Comparison of ENCODE assay signal across 26 cellular contexts in the genomic region with DNA sequence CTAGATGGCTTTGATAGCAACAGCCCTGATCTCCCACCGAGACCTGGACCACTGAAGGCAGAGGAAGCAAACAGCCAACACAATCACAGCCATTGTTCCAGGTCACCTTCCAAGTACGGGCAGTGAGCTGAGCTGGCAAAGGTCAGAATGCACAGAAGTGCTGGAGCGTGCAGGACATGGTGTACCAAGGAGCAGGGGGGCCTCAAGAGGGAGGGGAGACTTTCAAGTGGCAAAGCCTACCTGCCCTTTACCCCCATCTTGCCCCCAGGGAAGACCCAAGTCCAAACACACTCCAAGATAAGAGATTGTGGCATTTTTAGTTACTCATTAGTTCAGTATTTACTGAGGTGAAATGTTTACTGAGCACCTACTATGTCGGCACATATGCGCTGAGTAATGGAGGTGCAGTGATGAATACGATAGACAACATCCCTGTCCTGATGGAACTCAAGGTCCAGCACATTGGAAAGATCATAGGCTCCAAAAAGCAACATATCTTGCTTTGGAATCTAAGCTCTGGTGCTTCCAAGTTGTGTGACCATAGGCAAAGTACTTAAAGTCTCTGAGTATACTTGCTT.
"Had no signal": no experiment of that assay in that cellular context is flagged by ENCODE, and none has a peak within 500 bp of the region (broad histone marks: within the 10 kb centered on the region; RNA-seq: fewer than 3 reads in every experiment).

No MANE protein-coding gene starts in this region.

- H3K27ac ChIP-seq: adrenal gland, breast epithelium, SK-N-MC, VCaP had no signal

- H3K9me3 ChIP-seq: adrenal gland, breast epithelium had no signal

- DNase-seq: activated CD4-positive, alpha-beta memory T cell treated with anti-CD3 and anti-CD28 coated beads for 36 hours; activated CD4-positive, alpha-beta T cell treated with anti-CD3 and anti-CD28 coated beads, Interleukin-2, amount 10 ng/mL, durations not matched to agents 7 days and 5 days; activated CD4-positive, CD25-positive, alpha-beta regulatory T cell; activated CD8-positive, alpha-beta memory T cell treated with anti-CD3 and anti-CD28 coated beads, Interleukin-2, amount 50 U/mL, for 4 hours; activated gamma-delta T cell treated with Interleukin-2 at 50 U/mL for 16 hours; activated naive CD4-positive, alpha-beta T cell treated with anti-CD3 and anti-CD28 coated beads, Interleukin-2, amount 10 ng/mL, durations not matched to agents 7 days and 5 days; activated naive CD8-positive, alpha-beta T cell treated with anti-CD3 and anti-CD28 coated beads, Interleukin-2, amount 10 ng/mL, durations not matched to agents 7 days and 5 days; activated T-cell treated with anti-CD3 and anti-CD28 coated beads, Interleukin-2, amount 50 U/mL, for 72 hours; anterior cingulate cortex; caudate nucleus; Karpas-422; MM.1S; NCI-H1105; NCI-H1436; NCI-H187; NCI-H2081; NCI-H446; NCI-H524 treated with DMSO at 0.1 percent for 48 hours; NCI-H774; SIG-M5; T-cell had no signal

- H3K4me3 Mint-ChIP-seq: activated CD4-positive, alpha-beta memory T cell treated with anti-CD3 and anti-CD28 coated beads for 36 hours; activated CD4-positive, alpha-beta T cell treated with anti-CD3 and anti-CD28 coated beads, Interleukin-2, amount 10 ng/mL, durations not matched to agents 7 days and 5 days; activated naive CD4-positive, alpha-beta T cell treated with anti-CD3 and anti-CD28 coated beads, Interleukin-2, amount 10 ng/mL, durations not matched to agents 7 days and 5 days; activated naive CD8-positive, alpha-beta T cell treated with anti-CD3 and anti-CD28 coated beads, Interleukin-2, amount 10 ng/mL, durations not matched to agents 7 days and 5 days; activated T-cell treated with anti-CD3 and anti-CD28 coated beads, Interleukin-2, amount 50 U/mL, for 72 hours; T-cell had no signal

- ATAC-seq: T-cell had no signal

- H3K36me3 ChIP-seq: adrenal gland, breast epithelium had no signal

- H3K9me3 Mint-ChIP-seq: activated CD4-positive, alpha-beta memory T cell treated with anti-CD3 and anti-CD28 coated beads for 36 hours; activated CD4-positive, alpha-beta T cell treated with anti-CD3 and anti-CD28 coated beads, Interleukin-2, amount 10 ng/mL, durations not matched to agents 7 days and 5 days; activated naive CD4-positive, alpha-beta T cell treated with anti-CD3 and anti-CD28 coated beads, Interleukin-2, amount 10 ng/mL, durations not matched to agents 7 days and 5 days; activated naive CD8-positive, alpha-beta T cell treated with anti-CD3 and anti-CD28 coated beads, Interleukin-2, amount 10 ng/mL, durations not matched to agents 7 days and 5 days; activated T-cell treated with anti-CD3 and anti-CD28 coated beads, Interleukin-2, amount 50 U/mL, for 72 hours; activated T-helper 2 cell treated with anti-CD3 and anti-CD28 coated beads, Interferon-gamma antibody, Interleukin-2, Interleukin-4, amounts not matched to agents 10 μg/mL and 5 μg/mL and 100 μg/mL, durations not matched to agents 14 hours and 24 hours and 36 hours; T-cell had no signal

- H3K4me1 Mint-ChIP-seq: activated CD4-positive, alpha-beta T cell treated with anti-CD3 and anti-CD28 coated beads, Interleukin-2, amount 10 ng/mL, durations not matched to agents 7 days and 5 days; activated naive CD4-positive, alpha-beta T cell treated with anti-CD3 and anti-CD28 coated beads, Interleukin-2, amount 10 ng/mL, durations not matched to agents 7 days and 5 days; activated naive CD8-positive, alpha-beta T cell treated with anti-CD3 and anti-CD28 coated beads, Interleukin-2, amount 10 ng/mL, durations not matched to agents 7 days and 5 days; T-cell had no signal

- H3K4me1 ChIP-seq: adrenal gland, breast epithelium had no signal

- H3K27me3 ChIP-seq: adrenal gland, breast epithelium had no signal

- H3K27me3 Mint-ChIP-seq: activated CD4-positive, alpha-beta T cell treated with anti-CD3 and anti-CD28 coated beads, Interleukin-2, amount 10 ng/mL, durations not matched to agents 7 days and 5 days; activated naive CD4-positive, alpha-beta T cell treated with anti-CD3 and anti-CD28 coated beads, Interleukin-2, amount 10 ng/mL, durations not matched to agents 7 days and 5 days; activated naive CD8-positive, alpha-beta T cell treated with anti-CD3 and anti-CD28 coated beads, Interleukin-2, amount 10 ng/mL, durations not matched to agents 7 days and 5 days had no signal

- H3K4me3 ChIP-seq: adrenal gland, breast epithelium, SK-N-MC had no signal

- H3K36me3 Mint-ChIP-seq: activated CD4-positive, alpha-beta memory T cell treated with anti-CD3 and anti-CD28 coated beads for 36 hours; activated naive CD4-positive, alpha-beta T cell treated with anti-CD3 and anti-CD28 coated beads, Interleukin-2, amount 10 ng/mL, durations not matched to agents 7 days and 5 days; activated naive CD8-positive, alpha-beta T cell treated with anti-CD3 and anti-CD28 coated beads, Interleukin-2, amount 10 ng/mL, durations not matched to agents 7 days and 5 days; T-cell had no signal

- H3K27ac Mint-ChIP-seq: activated CD4-positive, alpha-beta memory T cell treated with anti-CD3 and anti-CD28 coated beads for 36 hours; activated CD4-positive, alpha-beta T cell treated with anti-CD3 and anti-CD28 coated beads, Interleukin-2, amount 10 ng/mL, durations not matched to agents 7 days and 5 days; activated naive CD4-positive, alpha-beta T cell treated with anti-CD3 and anti-CD28 coated beads, Interleukin-2, amount 10 ng/mL, durations not matched to agents 7 days and 5 days; activated naive CD8-positive, alpha-beta T cell treated with anti-CD3 and anti-CD28 coated beads, Interleukin-2, amount 10 ng/mL, durations not matched to agents 7 days and 5 days; activated T-cell treated with anti-CD3 and anti-CD28 coated beads, Interleukin-2, amount 50 U/mL, for 72 hours; activated T-helper 2 cell treated with anti-CD3 and anti-CD28 coated beads, Interferon-gamma antibody, Interleukin-2, Interleukin-4, amounts not matched to agents 10 μg/mL and 5 μg/mL and 100 μg/mL, durations not matched to agents 14 hours and 24 hours and 36 hours; T-cell had no signal
